8 cellular contexts compared by ENCODE assay signal in the genomic region with DNA sequence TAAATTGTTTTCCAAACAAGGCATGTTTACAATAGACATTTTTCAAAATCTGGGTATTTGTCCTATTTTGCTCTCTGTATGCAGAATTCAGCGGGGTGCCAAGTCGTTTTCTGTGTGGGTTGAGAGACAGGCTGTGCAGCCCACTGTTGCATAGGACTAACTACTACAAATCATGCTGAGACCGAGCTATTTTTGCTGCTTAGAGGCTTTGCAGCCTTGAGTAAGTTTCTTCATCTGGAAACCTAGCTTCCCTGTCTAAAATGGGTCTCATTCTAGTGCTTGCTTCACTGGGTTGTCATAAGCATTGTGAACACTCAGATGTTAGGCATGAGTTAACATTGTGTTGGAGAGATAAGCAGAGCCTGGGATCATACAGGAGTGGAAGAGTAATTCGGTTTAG. TPM values are rescaled to one million over a fixed set of nuclear protein-coding genes. Genes with fewer than 3 reads are reported as not detected.
DNase-seq lines count a peak whose midpoint lies in the region; ATAC-seq and TF ChIP-seq lines count a peak whose summit lies in the region.

No MANE protein-coding gene starts in this region.

- H3K9ac ChIP-seq in PC-3 (ENCODE audit: low read length) (peak overlapping the region; percentile 94; the same call in 1 of the 2 replicates), endocrine pancreas (ENCODE audit: control insufficient read depth, insufficient read depth, low read length) (no peak overlapping the region)

- no peak overlapping the region for H2AFZ ChIP-seq in PC-3 (ENCODE audit: low read length)

- peak; percentile 22 for DNase-seq in GM13977 (ENCODE audit: low spot score)
- DNase-seq in PC-3 = peak; percentile 28
- no peak for DNase-seq in SW 1271 (lab: John Stamatoyannopoulos, UW)

- TF ChIP-seq CTCF in GM13977 (IDR thresholded peaks at IDR 0.05; ENCODE audit: extremely low read depth, insufficient read depth, missing control alignments) = no peak
- no peak for TF ChIP-seq CTCF in PC-3 (conservative IDR thresholded peaks at IDR 0.05; ENCODE audit: low read depth, low read length)
- TF ChIP-seq CTCF in neutrophil (IDR thresholded peaks at IDR 0.05) = no peak

- ATAC-seq in PC-3 (no peak), GM19035 (IDR thresholded peaks at IDR 0.05; ENCODE audit: unreplicated experiment) (no peak), GM21381 (IDR thresholded peaks at IDR 0.05; ENCODE audit: unreplicated experiment) (no peak), HG03521 (IDR thresholded peaks at IDR 0.05; ENCODE audit: unreplicated experiment) (no peak)

- H3K4me3 ChIP-seq in PC-3 (ENCODE audit: low read length) = peak overlapping the region; percentile 99
- peak overlapping the region; percentile 94 for H3K4me3 ChIP-seq in endocrine pancreas (ENCODE audit: control insufficient read depth, insufficient read depth, low read length)
- H3K4me3 ChIP-seq in neutrophil (ENCODE audit: low read depth in 1 of 2, low read length in 1 of 2) = peak overlapping the region in 1 of 2 experiments; percentile 82

- peaks cover 28% of the 10 kb centered on the region for H3K4me1 ChIP-seq in PC-3 (ENCODE audit: insufficient read depth, low read length)
- H3K4me1 ChIP-seq in endocrine pancreas (ENCODE audit: control insufficient read depth, insufficient read depth, low read length) = peaks cover 11% of the 10 kb centered on the region
- H3K4me1 ChIP-seq in neutrophil (ENCODE audit: control insufficient read depth in 1 of 2, insufficient read depth in 1 of 2, low read depth in 1 of 2, low read length in 1 of 2) = peaks cover 36 to 38% of the 10 kb centered on the region in 2 experiments

- no peaks in the 10 kb centered on the region for H3K9me3 ChIP-seq in PC-3 (ENCODE audit: low read length)
- no peaks in the 10 kb centered on the region for H3K9me3 ChIP-seq in endocrine pancreas (ENCODE audit: control insufficient read depth, low read length)
- H3K9me3 ChIP-seq in neutrophil = no peaks in the 10 kb centered on the region

- in situ Hi-C loops in GM13977 (cut with MboI; ENCODE audit: low pct_unique_long_range_greater_than_20kb, low sequenced_read_pairs, unreplicated experiment) = no loop called here

- CTCF ChIA-PET in PC-3 (lab: Charles Lee) = no interaction called here

- no peaks in the 10 kb centered on the region for H3K9me2 ChIP-seq in PC-3 (replicated peaks; ENCODE audit: low read length)

- H3K79me2 ChIP-seq in PC-3 (ENCODE audit: low read length) = peaks cover 57% of the 10 kb centered on the region

- POLR2A ChIA-PET in PC-3 (lab: Charles Lee; ENCODE audit: unreplicated experiment) = no interaction called here

- H3K27me3 ChIP-seq in PC-3 (ENCODE audit: low read length) (no peaks in the 10 kb centered on the region), endocrine pancreas (ENCODE audit: control insufficient read depth, insufficient read depth, low read length) (no peaks in the 10 kb centered on the region), neutrophil (no peaks in the 10 kb centered on the region)

- H3F3A ChIP-seq in PC-3 (ENCODE audit: low read length, unreplicated experiment) = no peaks in the 10 kb centered on the region

- intact Hi-C loops in PC-3 (cut with micrococcal nuclease) = no loop called here

- no peak overlapping the region for H3K27ac ChIP-seq in PC-3 (ENCODE audit: low read length)
- H3K27ac ChIP-seq in neutrophil = peak overlapping the region; percentile 35

- no TSS peak for BruUV-seq in PC-3 (replicated peaks; lab: Mats Ljungman, UMichigan)

- peak overlapping the region; percentile 86 for H3K4me2 ChIP-seq in PC-3 (ENCODE audit: low read length)

- no peaks in the 10 kb centered on the region for H3K36me3 ChIP-seq in PC-3 (ENCODE audit: low read depth, low read length)
- no peaks in the 10 kb centered on the region for H3K36me3 ChIP-seq in endocrine pancreas (ENCODE audit: control insufficient read depth, insufficient read depth, low read length)
- H3K36me3 ChIP-seq in neutrophil = no peaks in the 10 kb centered on the region

- 0 out of 2 replicates have a peak, but pooled peaks cover 9% of the 10 kb centered on the region for H4K20me1 ChIP-seq in PC-3 (ENCODE audit: low read length)

RNA-seq across cellular contexts. Expression of gene PRPSAP2, which starts 1.3 kb away (rescaled TPM):
- 60.1 and 81.3 TPM in 2 replicates for total RNA-seq in PC-3 (2014; rRNA removed)

Comparison
In these comparisons a context has a peak if more than half of its experiments do, and no peak if none do; other contexts are left out.
1. DNase-seq: peak in GM13977 (single experiment) and PC-3 (single experiment); none in SW 1271 (0 of 2).